In the genomic region with DNA sequence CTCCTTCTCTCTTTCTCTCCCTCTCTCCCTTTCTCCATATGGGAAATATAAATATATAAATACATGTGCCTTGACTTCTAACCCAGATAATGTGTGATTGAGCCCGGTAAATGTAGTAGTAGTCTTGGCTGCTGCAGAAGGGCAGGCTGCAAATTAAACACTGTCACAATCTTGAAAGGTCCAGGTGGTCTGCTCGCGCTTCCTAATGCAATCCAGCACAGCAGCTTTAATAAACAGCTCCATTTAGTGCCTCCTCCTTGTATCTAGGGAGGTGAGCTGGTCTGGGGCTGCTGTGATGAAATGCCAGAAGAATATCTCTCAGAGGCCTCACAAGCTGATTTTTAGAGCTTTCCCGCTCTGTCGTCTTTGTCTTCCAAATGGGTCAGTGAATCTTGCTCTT, we compare ENCODE assay signal across 26 cellular contexts. TPM values are rescaled to one million over a fixed set of nuclear protein-coding genes. Genes with fewer than 3 reads are reported as not detected.
DNase-seq lines count a peak whose midpoint lies in the region; ATAC-seq, FAIRE-seq and TF ChIP-seq lines count a peak whose summit lies in the region.
"Had no signal": no experiment of that assay in that cellular context is flagged by ENCODE, and none has a peak within 500 bp of the region (broad histone marks: within the 10 kb centered on the region; RNA-seq: fewer than 3 reads in every experiment).

No MANE protein-coding gene starts in this region.

- H3K9ac ChIP-seq in liver (ENCODE audit: low read depth in 1 of 2, low read length in 2 of 2) (peak overlapping the region; percentile 33 to 85), HepG2 (ENCODE audit: insufficient read depth, low read depth, low read length) (no peak overlapping the region)
- H3K9ac ChIP-seq: BLaER1 treated with 17β-estradiol and CSF1 and Interleukin-3, amounts not matched to agents 10 nM and 100 nM; parathyroid adenoma had no signal

- H3K27me3 Mint-ChIP-seq in immature natural killer cell (ENCODE audit: low read depth in 3 of 3), result peaks cover 5 to 21% (median 11%) of the 10 kb centered on the region in 3 donors
- peaks cover 32 to 75% of the 10 kb centered on the region in 2 donors for H3K27me3 Mint-ChIP-seq in natural killer cell (ENCODE audit: low read depth in 2 of 2)

- H2AFZ ChIP-seq in HepG2 (ENCODE audit: low read length), result no peak overlapping the region
- H2AFZ ChIP-seq: parathyroid adenoma had no signal

- FAIRE-seq in HepG2 (lab: Jason Lieb, UNC), result no peak
- FAIRE-seq: D721Med, GM18507, kidney had no signal

- H3K36me3 ChIP-seq in liver (ENCODE audit: control insufficient read depth in 4 of 4, insufficient read depth in 3 of 4, low read depth in 1 of 4, low read length in 3 of 4) (no peaks in the 10 kb centered on the region), HepG2 (replicated peaks in 1 of 2; ENCODE audit: control insufficient read depth in 1 of 2, insufficient read depth in 2 of 2, low read length in 2 of 2) (no peaks in the 10 kb centered on the region), body of pancreas (replicated peaks in 1 of 2; ENCODE audit: insufficient read depth in 1 of 2, low read depth in 2 of 2) (no peaks in the 10 kb centered on the region), right lobe of liver (no peaks in the 10 kb centered on the region)
- H3K36me3 ChIP-seq: BLaER1 treated with 17β-estradiol and CSF1 and Interleukin-3, amounts not matched to agents 10 nM and 100 nM; heart right ventricle; MG63; sigmoid colon; SJSA1 had no signal

- BruUV-seq in HepG2 (replicated peaks; lab: Mats Ljungman, UMichigan), result no TSS peak

- H3K36me3 Mint-ChIP-seq in immature natural killer cell (no peaks in the 10 kb centered on the region), natural killer cell (no peaks in the 10 kb centered on the region)
- H3K36me3 Mint-ChIP-seq: type B pancreatic cell had no signal

- peaks cover 0 to 3% (median 0%) of the 10 kb centered on the region in 6 donors for H3K9me3 Mint-ChIP-seq in immature natural killer cell
- H3K9me3 Mint-ChIP-seq in natural killer cell, result no peaks in the 10 kb centered on the region
- H3K9me3 Mint-ChIP-seq: activated T-helper 1 cell treated with anti-CD3 and anti-CD28 coated beads, Interleukin-12 subunit alpha, Interleukin-12 subunit beta, Interleukin-2, Interleukin-4 antibody, amounts not matched to agents 30 ng/mL and 10 ng/mL and 1 ng/mL, durations not matched to agents 14 hours and 24 hours and 36 hours had no signal

- in situ Hi-C loops in HepG2 (cut with HindIII; ENCODE audit: extremely low pct_ligation_motif_present, low pct_unique_long_range_greater_than_20kb), result no loop called here

- TF ChIP-seq RAD21 in liver (IDR thresholded peaks at IDR 0.05), result no peak
- no peak for TF ChIP-seq RAD21 in HepG2 (CRISPR knock-in tag; IDR thresholded peaks at IDR 0.05)

- no peaks in the 10 kb centered on the region for H4K20me1 ChIP-seq in HepG2 (ENCODE audit: insufficient read depth, low read length)
- H4K20me1 ChIP-seq: BLaER1 treated with 17β-estradiol and CSF1 and Interleukin-3, amounts not matched to agents 10 nM and 100 nM had no signal

- ATAC-seq in HepG2 (no peak), body of pancreas (no peak), right lobe of liver (peak in 1 of 4 donors; percentile 74), natural killer cell (no peak), HG03342 (IDR thresholded peaks at IDR 0.05; ENCODE audit: unreplicated experiment) (no peak)
- ATAC-seq: heart right ventricle, T-helper 17 cell had no signal

- no peaks in the 10 kb centered on the region for H3K4me1 Mint-ChIP-seq in immature natural killer cell
- H3K4me1 Mint-ChIP-seq in natural killer cell, result no peaks in the 10 kb centered on the region
- H3K4me1 Mint-ChIP-seq: T-helper 17 cell had no signal

- H3K4me3 ChIP-seq in liver (ENCODE audit: low read depth in 1 of 3, low read length in 3 of 3) (peak overlapping the region in 2 of 3 donors; percentile 41 to 56), HepG2 (replicated peaks in 1 of 3; ENCODE audit: insufficient read depth in 1 of 3, low read depth in 2 of 3, low read length in 3 of 3) (no peak overlapping the region), body of pancreas (peak overlapping the region in 1 of 2 donors; percentile 14), right lobe of liver (peak overlapping the region in 2 of 3 donors; percentile 13 to 19)
- H3K4me3 ChIP-seq: BLaER1 treated with 17β-estradiol and CSF1 and Interleukin-3, amounts not matched to agents 10 nM and 100 nM; heart right ventricle; MG63; sigmoid colon; SJSA1 had no signal

- intact Hi-C loops in HepG2 (cut with micrococcal nuclease; ENCODE audit: unreplicated experiment), result no loop called here
- intact Hi-C loops in body of pancreas (cut with DNase I), result no loop called here
- intact Hi-C loops in right lobe of liver (cut with DNase I), result no loop called here
- intact Hi-C loops in natural killer cell (cut with micrococcal nuclease), result no loop called here

- TF ChIP-seq POLR2A in HepG2 (IDR thresholded peaks at IDR 0.05; ENCODE audit: insufficient read depth in 1 of 2, low read depth in 2 of 2, low read length in 2 of 2), result no peak
- no peak for TF ChIP-seq POLR2A in body of pancreas (IDR thresholded peaks at IDR 0.05)
- no peak for TF ChIP-seq POLR2A in right lobe of liver (IDR thresholded peaks at IDR 0.05)

- H3K27me3 ChIP-seq in liver (ENCODE audit: control insufficient read depth in 4 of 4, insufficient read depth in 4 of 4, low read length in 3 of 4), result peaks cover 0 to 3% (median under 1%) of the 10 kb centered on the region in 4 donors
- H3K27me3 ChIP-seq in HepG2 (ENCODE audit: control insufficient read depth in 1 of 2, insufficient read depth in 2 of 2, low read length in 2 of 2), result peaks cover 0 to 8% of the 10 kb centered on the region in 2 experiments; a peak in 2 of 5 replicates
- H3K27me3 ChIP-seq in body of pancreas, result no peaks in the 10 kb centered on the region
- peaks cover 0 to 9% of the 10 kb centered on the region in 2 donors for H3K27me3 ChIP-seq in right lobe of liver
- H3K27me3 ChIP-seq: BLaER1 treated with 17β-estradiol and CSF1 and Interleukin-3, amounts not matched to agents 10 nM and 100 nM; SJSA1 had no signal

- H3K27ac ChIP-seq in liver (ENCODE audit: low read depth in 1 of 2, low read length in 2 of 2), result peak overlapping the region; percentile 32 to 49
- no peak overlapping the region for H3K27ac ChIP-seq in HepG2 (ENCODE audit: extremely low read length, insufficient read depth, low read length)
- H3K27ac ChIP-seq in body of pancreas, result peak overlapping the region in 3 of 4 donors; percentile 29 to 69 (median 41)
- H3K27ac ChIP-seq in right lobe of liver, result no peak overlapping the region
- H3K27ac ChIP-seq: BLaER1 treated with 17β-estradiol and CSF1 and Interleukin-3, amounts not matched to agents 10 nM and 100 nM; heart right ventricle; parathyroid adenoma; sigmoid colon; SJSA1 had no signal

- H3K9me3 ChIP-seq in liver (ENCODE audit: control insufficient read depth in 4 of 4, low read length in 3 of 4) (no peaks in the 10 kb centered on the region), HepG2 (ENCODE audit: low read length) (no peaks in the 10 kb centered on the region), body of pancreas (no peaks in the 10 kb centered on the region), right lobe of liver (peaks cover 0 to 4% (median 0%) of the 10 kb centered on the region in 4 donors)
- H3K9me3 ChIP-seq: heart right ventricle, MG63, sigmoid colon, SJSA1 had no signal

- POLR2A ChIA-PET in HepG2 (lab: Yijun Ruan, JAX), result no interaction called here

- H3K4me1 ChIP-seq in liver (ENCODE audit: control insufficient read depth in 4 of 4, insufficient read depth in 4 of 4, low read length in 3 of 4), result peaks cover 0 to 12% (median 0%) of the 10 kb centered on the region in 4 donors
- H3K4me1 ChIP-seq in HepG2 (ENCODE audit: insufficient read depth, low read length), result no peaks in the 10 kb centered on the region
- H3K4me1 ChIP-seq in body of pancreas, result peaks cover 6% of the 10 kb centered on the region
- no peaks in the 10 kb centered on the region for H3K4me1 ChIP-seq in right lobe of liver
- H3K4me1 ChIP-seq: BLaER1 treated with 17β-estradiol and CSF1 and Interleukin-3, amounts not matched to agents 10 nM and 100 nM; parathyroid adenoma had no signal

- no peak overlapping the region for H3K4me2 ChIP-seq in HepG2 (ENCODE audit: low read depth, low read length)
- H3K4me2 ChIP-seq: BLaER1 treated with 17β-estradiol and CSF1 and Interleukin-3, amounts not matched to agents 10 nM and 100 nM had no signal

- TF ChIP-seq CTCF in liver (IDR thresholded peaks at IDR 0.05; ENCODE audit: low read depth, low read length, missing input control) (no peak), HepG2 (CRISPR knock-in tag; IDR thresholded peaks at IDR 0.05) (no peak), body of pancreas (IDR thresholded peaks at IDR 0.05) (no peak), right lobe of liver (IDR thresholded peaks at IDR 0.05) (no peak), natural killer cell (IDR thresholded peaks at IDR 0.05) (no peak)

- TF ChIP-seq EP300 in HepG2 (IDR thresholded peaks at IDR 0.05; ENCODE audit: low read depth in 2 of 2, low read length in 2 of 2), result no peak
- TF ChIP-seq EP300 in HepG2 (CRISPR knock-in tag; IDR thresholded peaks at IDR 0.05; ENCODE audit: borderline replicate concordance), result no peak

- WGBS in liver, result 36% methylated on average over 5 of the region's 5 CpGs
- WGBS in HepG2 (ENCODE audit: low lambda C conversion rate), result 26% methylated on average over 5 of the region's 5 CpGs
- 27 to 38% methylated on average over 5 of the region's 5 CpGs for WGBS in body of pancreas, 2 donors
- 41% methylated on average over 5 of the region's 5 CpGs for WGBS in right lobe of liver (ENCODE audit: insufficient coverage, low coverage, low lambda C conversion rate, missing lambda C conversion rate)

- CTCF ChIA-PET in HepG2 (lab: Yijun Ruan, JAX; ENCODE audit: low intra/inter-chr PET ratio, low total read pairs), result no interaction called here

- H3K27ac Mint-ChIP-seq in immature natural killer cell (no peak overlapping the region), natural killer cell (no peak overlapping the region)
- H3K27ac Mint-ChIP-seq: activated T-helper 1 cell treated with anti-CD3 and anti-CD28 coated beads, Interleukin-12 subunit alpha, Interleukin-12 subunit beta, Interleukin-2, Interleukin-4 antibody, amounts not matched to agents 30 ng/mL and 10 ng/mL and 1 ng/mL, durations not matched to agents 14 hours and 24 hours and 36 hours; T-helper 17 cell; type B pancreatic cell had no signal

- H3K4me3 Mint-ChIP-seq in immature natural killer cell (no peak overlapping the region), natural killer cell (no peak overlapping the region)
- H3K4me3 Mint-ChIP-seq: activated T-helper 1 cell treated with anti-CD3 and anti-CD28 coated beads, Interleukin-12 subunit alpha, Interleukin-12 subunit beta, Interleukin-2, Interleukin-4 antibody, amounts not matched to agents 30 ng/mL and 10 ng/mL and 1 ng/mL, durations not matched to agents 14 hours and 24 hours and 36 hours; T-helper 17 cell had no signal

- no peak for DNase-seq in HepG2 (ENCODE audit: low spot score)
- DNase-seq in body of pancreas, result no peak
- DNase-seq in right lobe of liver, result no peak
- no peak for DNase-seq in immature natural killer cell
- no peak for DNase-seq in cerebellum (ENCODE audit: low spot score)
- no peak for DNase-seq in natural killer cell
- DNase-seq: activated CD4-positive, alpha-beta T cell treated with anti-CD3 and anti-CD28 coated beads for 48 hours; activated naive CD4-positive, alpha-beta T cell treated with anti-CD3 and anti-CD28 coated beads, Interleukin-2, amount 50 U/mL, for 16 hours; caudate nucleus; H7; heart right ventricle; kidney; MG63; NCI-H1417 treated with DMSO at 0.1 percent for 48 hours; sigmoid colon; T-helper 17 cell had no signal

- H3K79me2 ChIP-seq in HepG2 (ENCODE audit: insufficient read depth, low read length), result no peaks in the 10 kb centered on the region
- H3K79me2 ChIP-seq: parathyroid adenoma had no signal

RNA-seq across cellular contexts. Expression of a gene that starts 0.8 kb away (rescaled TPM):
- total RNA-seq in liver (under 1 TPM; under 0.01 to 0.08 TPM), HepG2 (2016; rRNA removed; fragmentation: Illumina TruSeq; extraction: Trizol) (not detected in 2 replicates), body of pancreas (1 to 10 TPM; 5.2 to 6.3 TPM), right lobe of liver (1 to 10 TPM in 1 of 6 experiments, under 1 TPM in 3, not detected in 2; 0.12 to 2.1 (median 0.64) TPM), cerebellum (1.00 TPM), natural killer cell (under 1 TPM in 2 of 3 donors, not detected in 1; 0.28 to 0.29 TPM)
- polyA plus RNA-seq in liver (under 1 TPM in 1 of 2 donors, not detected in 1; 0.24 TPM), HepG2 (2011; rRNA removed) (not detected in 2 replicates), immature natural killer cell (not detected)
- total RNA-seq in HepG2 (2016; cell fraction: cytosol; rRNA removed; fragmentation: Illumina TruSeq; extraction: Trizol; ENCODE audit: low read depth), result not detected in 2 replicates
- not detected in 2 replicates for total RNA-seq in HepG2 (2016; cell fraction: insoluble cytoplasmic fraction; rRNA removed; fragmentation: Illumina TruSeq; extraction: Trizol)
- total RNA-seq in HepG2 (2016; cell fraction: membrane; rRNA removed; fragmentation: Illumina TruSeq; extraction: Trizol), result not detected in 2 replicates
- not detected in 2 replicates for total RNA-seq in HepG2 (2016; cell fraction: nucleus; rRNA removed; fragmentation: Illumina TruSeq; extraction: Trizol)
- not detected in 2 replicates for polyA plus RNA-seq in HepG2 (2011; cell fraction: cytosol; rRNA removed)
- 0.23 TPM in 1 of 2 replicates, not detected in the other for polyA plus RNA-seq in HepG2 (2011; cell fraction: nucleus; rRNA removed)
- not detected in 2 replicates for polyA plus RNA-seq in HepG2 (2012)
- not detected in 2 replicates for polyA plus RNA-seq in HepG2 (2016; cell fraction: cytosol; fragmentation: Illumina TruSeq; extraction: Trizol; ENCODE audit: low read depth)
- polyA plus RNA-seq in HepG2 (2016; cell fraction: insoluble cytoplasmic fraction; fragmentation: Illumina TruSeq; extraction: Trizol; ENCODE audit: low read depth), result not detected in 2 replicates
- not detected in 2 replicates for polyA plus RNA-seq in HepG2 (2016; cell fraction: membrane; fragmentation: Illumina TruSeq; extraction: Trizol; ENCODE audit: low read depth)
- polyA plus RNA-seq in HepG2 (2016; cell fraction: nucleus; fragmentation: Illumina TruSeq; extraction: Trizol; ENCODE audit: insufficient read depth, low read depth), result not detected in 2 replicates
- not detected in 2 replicates for polyA minus RNA-seq in HepG2 (2011; rRNA and poly(A)+ RNA removed; ENCODE audit: low replicate concordance)
- not detected in 2 replicates for polyA minus RNA-seq in HepG2 (2011; cell fraction: cytosol; rRNA and poly(A)+ RNA removed)
- not detected in 2 replicates for polyA minus RNA-seq in HepG2 (2011; cell fraction: nucleus; rRNA and poly(A)+ RNA removed)
- total RNA-seq: activated T-helper 1 cell treated with anti-CD3 and anti-CD28 coated beads, Interleukin-12 subunit alpha, Interleukin-12 subunit beta, Interleukin-2, Interleukin-4 antibody, amounts not matched to agents 30 ng/mL and 10 ng/mL and 1 ng/mL, durations not matched to agents 14 hours and 24 hours and 36 hours; epithelial cell of proximal tubule; sigmoid colon; SJSA1 had no signal

Comparison
In these comparisons a context has a peak if more than half of its experiments do, and no peak if none do; other contexts are left out.
1. H3K27ac ChIP-seq: peak in liver (2 of 2) and body of pancreas (3 of 4); none in HepG2 (single experiment) and right lobe of liver (0 of 3).
2. H3K4me3 ChIP-seq: peak in liver (2 of 3) and right lobe of liver (2 of 3); none in HepG2 (0 of 3).